8 cellular contexts compared by ENCODE assay signal in the genomic region with DNA sequence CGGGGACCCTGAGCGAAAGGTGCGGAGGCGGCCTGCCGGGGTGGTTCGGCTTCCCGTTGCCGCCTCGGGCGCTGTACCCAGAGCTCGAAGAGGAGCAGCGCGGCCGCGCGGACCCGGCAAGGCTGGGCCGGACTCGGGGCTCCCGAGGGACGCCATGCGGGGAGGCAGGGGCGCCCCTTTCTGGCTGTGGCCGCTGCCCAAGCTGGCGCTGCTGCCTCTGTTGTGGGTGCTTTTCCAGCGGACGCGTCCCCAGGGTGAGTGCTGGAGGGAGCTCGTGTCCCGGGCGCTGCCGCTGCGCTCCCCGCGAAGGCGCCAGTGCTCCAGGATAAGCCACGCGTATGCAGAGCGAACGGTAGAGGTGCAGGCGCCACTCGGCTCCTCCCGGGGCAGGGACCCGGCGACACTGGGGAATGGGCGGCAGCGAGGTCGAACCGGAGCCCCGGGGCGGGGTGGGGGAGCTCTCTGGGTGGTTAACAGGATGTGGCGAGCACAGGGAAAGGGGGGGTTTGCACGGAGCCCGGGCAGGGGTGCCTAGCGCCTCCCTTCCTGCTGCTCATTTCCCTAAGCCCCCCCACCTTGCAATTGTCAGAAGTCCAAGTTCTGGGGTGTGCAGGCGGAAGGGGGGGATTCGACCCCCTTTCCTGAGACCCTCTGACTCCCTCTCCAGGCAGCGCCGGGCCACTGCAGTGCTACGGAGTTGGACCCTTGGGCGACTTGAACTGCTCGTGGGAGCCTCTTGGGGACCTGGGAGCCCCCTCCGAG. TPM values are rescaled to one million over a fixed set of nuclear protein-coding genes. Genes with fewer than 3 reads are reported as not detected.
DNase-seq lines count a peak whose midpoint lies in the region; ATAC-seq and TF ChIP-seq lines count a peak whose summit lies in the region.

A gene (plus strand): TSS at position 44 of the 762 bp plus-strand sequence. CDS start 111 bp downstream, at position 155.

- peak; percentile 51 for ATAC-seq in HG02588 (IDR thresholded peaks at IDR 0.05; ENCODE audit: unreplicated experiment)
- ATAC-seq in HG03457 (IDR thresholded peaks at IDR 0.05; ENCODE audit: unreplicated experiment): no peak

- peak; percentile 48 for DNase-seq in NCI-H2196 treated with DMSO at 0.1 percent for 48 hours (lab: John Stamatoyannopoulos, UW; ENCODE audit: unreplicated experiment)
- DNase-seq in activated CD4-positive, alpha-beta T cell treated with anti-CD3 and anti-CD28 coated beads, Interleukin-2, amount 50 U/mL, for 1 hour: peak; percentile 77
- peak in 8 of 10 donors; percentile 17 to 66 (median 54) for DNase-seq in dorsolateral prefrontal cortex
- peak; percentile 40 to 49 for DNase-seq in lung microvascular endothelial cell (ENCODE audit: low read depth in 2 of 2)
- DNase-seq in stimulated activated CD8-positive, alpha-beta memory T cell treated with anti-CD3 and anti-CD28 coated beads, Interleukin-12 subunit alpha, Interleukin-12 subunit beta, amount 100 ng/mL, for 4 hours (ENCODE audit: low read depth): peak; percentile 76

- intact Hi-C loops in dorsolateral prefrontal cortex (cut with DNase I): no loop called here

- peaks cover 0 to 3% (median 0%) of the 10 kb centered on the region in 45 donors for H3K27me3 ChIP-seq in dorsolateral prefrontal cortex

- no peaks in the 10 kb centered on the region for H3K36me3 ChIP-seq in ES-I3 (ENCODE audit: insufficient read depth, low read length)

- peak within 1 kb of the TSS in 32 of 59 donors; percentile 12 to 84 (median 54) for H3K27ac ChIP-seq in dorsolateral prefrontal cortex

- peak within 1 kb of the TSS; percentile 56 for H3K9ac ChIP-seq in ES-I3 (ENCODE audit: low read depth, low read length)

- no peaks in the 10 kb centered on the region for H3K9me3 ChIP-seq in ES-I3 (ENCODE audit: control insufficient read depth, insufficient read depth, low read length)

- peak within 1 kb of the TSS; percentile 44 to 81 (median 68) for H3K4me3 ChIP-seq in dorsolateral prefrontal cortex

- H3K4me1 ChIP-seq in ES-I3 (ENCODE audit: insufficient read depth, low read length): no peaks in the 10 kb centered on the region

- TF ChIP-seq CTCF in dorsolateral prefrontal cortex (IDR thresholded peaks at IDR 0.05 in 54 of 56, conservative IDR thresholded peaks at IDR 0.05 in 2 of 56; ENCODE audit: low read depth in 1 of 56, partially characterized antibody in 56 of 56): peak in 53 of 56 donors; percentile 20 to 70 (median 49)

RNA-seq across cellular contexts. Expression of the gene that starts here (rescaled TPM):
- 1 to 10 TPM; 2.0 to 8.6 (median 4.2) TPM for total RNA-seq in dorsolateral prefrontal cortex
- 1.2 and 4.1 TPM in 2 replicates for total RNA-seq in lung microvascular endothelial cell
